24 cellular contexts compared by ENCODE assay signal in genomic region chr17:35053204-35053603, GRCh38. TPM values are rescaled to one million over a fixed set of nuclear protein-coding genes. Genes with fewer than 3 reads are reported as not detected.
A peak's percentile ranks its signal among the peaks of the same experiment; 100 is the strongest.
DNase-seq lines count a peak whose midpoint lies in the region; ATAC-seq, FAIRE-seq and TF ChIP-seq lines count a peak whose summit lies in the region.
"Had no signal": no experiment of that assay in that cellular context is flagged by ENCODE, and none has a peak within 500 bp of the region (broad histone marks: within the 10 kb centered on the region; RNA-seq: fewer than 3 reads in every experiment).

No MANE protein-coding gene starts in this region.

- H3K27me3 ChIP-seq in HL-60 (ENCODE audit: insufficient read depth, poor library complexity, severe bottlenecking) (no peaks in the 10 kb centered on the region), small intestine (ENCODE audit: control insufficient read depth in 2 of 2, insufficient read depth in 2 of 2, low read length in 2 of 2) (no peaks in the 10 kb centered on the region), psoas muscle (ENCODE audit: insufficient read depth in 3 of 3, low read length in 2 of 3) (no peaks in the 10 kb centered on the region)
- H3K27me3 ChIP-seq: adrenal gland, gastrocnemius medialis had no signal

- CTCF ChIA-PET in activated CD4-positive, alpha-beta T cell treated with anti-CD3 and anti-CD28 coated beads, Interleukin-2, amount 10 ng/mL, durations not matched to agents 7 days and 5 days (lab: Charles Lee): interaction anchor here (1.1 to 2.2 kb wide), 5 partner anchors 10 to 44 kb away, joined by 3 to 15 read pairs (median 4); partner anchors contain the start of gene RFFL

- peak overlapping the region; percentile 33 for H3K27ac Mint-ChIP-seq in activated CD4-positive, alpha-beta T cell treated with anti-CD3 and anti-CD28 coated beads, Interleukin-2, amount 10 ng/mL, durations not matched to agents 7 days and 5 days

- H3K27ac ChIP-seq in HL-60 (replicated peaks) (peak overlapping the region; percentile 87), cingulate gyrus (ENCODE audit: low read depth, low read length) (peak overlapping the region; percentile 74), small intestine (ENCODE audit: low read depth in 1 of 2, low read length in 1 of 2) (peak overlapping the region; percentile 32 to 34), psoas muscle (no peak overlapping the region)
- H3K27ac ChIP-seq: A549, adrenal gland, C4-2B, KMS-11 had no signal

- H3K36me3 ChIP-seq in small intestine (ENCODE audit: control insufficient read depth in 2 of 2, insufficient read depth in 2 of 2, low read length in 2 of 2) (no peaks in the 10 kb centered on the region), psoas muscle (ENCODE audit: insufficient read depth in 1 of 2, low read depth in 1 of 2) (no peaks in the 10 kb centered on the region)
- H3K36me3 ChIP-seq: adrenal gland, gastrocnemius medialis, prostate gland had no signal

- peaks cover 67% of the 10 kb centered on the region for H3K4me1 Mint-ChIP-seq in activated CD4-positive, alpha-beta T cell treated with anti-CD3 and anti-CD28 coated beads, Interleukin-2, amount 10 ng/mL, durations not matched to agents 7 days and 5 days

- peaks cover 46% of the 10 kb centered on the region for H3K36me3 Mint-ChIP-seq in activated CD4-positive, alpha-beta T cell treated with anti-CD3 and anti-CD28 coated beads, Interleukin-2, amount 10 ng/mL, durations not matched to agents 7 days and 5 days (ENCODE audit: low read depth)

- H3K9me3 Mint-ChIP-seq in activated CD4-positive, alpha-beta T cell treated with anti-CD3 and anti-CD28 coated beads, Interleukin-2, amount 10 ng/mL, durations not matched to agents 7 days and 5 days: no peaks in the 10 kb centered on the region
- H3K9me3 Mint-ChIP-seq: activated CD4-positive, alpha-beta T cell treated with anti-CD3 and anti-CD28 coated beads, Interleukin-2, amount 10 ng/mL, durations not matched to agents 24 days and 14 days; neural crest cell had no signal

- peaks cover 5 to 23% of the 10 kb centered on the region in 2 donors for H3K4me1 ChIP-seq in small intestine (ENCODE audit: control insufficient read depth in 2 of 2, insufficient read depth in 1 of 2, low read depth in 1 of 2, low read length in 1 of 2)
- H3K4me1 ChIP-seq in psoas muscle: peaks cover 23% of the 10 kb centered on the region

- TF ChIP-seq CTCF in HL-60 (IDR thresholded peaks at IDR 0.05; ENCODE audit: insufficient read depth, low read length): no peak
- no peak for TF ChIP-seq CTCF in psoas muscle (IDR thresholded peaks at IDR 0.05)

- POLR2A ChIA-PET in activated CD4-positive, alpha-beta T cell treated with anti-CD3 and anti-CD28 coated beads, Interleukin-2, amount 10 ng/mL, durations not matched to agents 7 days and 5 days (lab: Charles Lee): no interaction called here

- no peak for ATAC-seq in psoas muscle
- ATAC-seq: gastrocnemius medialis, HCT116 had no signal

- H3K4me3 ChIP-seq in HL-60 (replicated peaks; ENCODE audit: insufficient read depth, low read length): no peak overlapping the region
- no peak overlapping the region for H3K4me3 ChIP-seq in small intestine (ENCODE audit: low read depth in 1 of 2, low read length in 2 of 2)
- H3K4me3 ChIP-seq in psoas muscle: no peak overlapping the region
- H3K4me3 ChIP-seq: A549, adrenal gland, gastrocnemius medialis, prostate gland, skin epidermis had no signal

- H3K27me3 Mint-ChIP-seq in activated CD4-positive, alpha-beta T cell treated with anti-CD3 and anti-CD28 coated beads, Interleukin-2, amount 10 ng/mL, durations not matched to agents 7 days and 5 days: no peaks in the 10 kb centered on the region
- H3K27me3 Mint-ChIP-seq: activated CD4-positive, alpha-beta T cell treated with anti-CD3 and anti-CD28 coated beads, Interleukin-2, amount 10 ng/mL, durations not matched to agents 24 days and 14 days had no signal

- no peak overlapping the region for H3K4me3 Mint-ChIP-seq in activated CD4-positive, alpha-beta T cell treated with anti-CD3 and anti-CD28 coated beads, Interleukin-2, amount 10 ng/mL, durations not matched to agents 7 days and 5 days
- H3K4me3 Mint-ChIP-seq: neural crest cell had no signal

- intact Hi-C loops in psoas muscle (cut with DNase I): no loop called here

- FAIRE-seq in small intestine (lab: Jason Lieb, UNC): no peak
- FAIRE-seq: TTC549 had no signal

- no peak for DNase-seq in activated CD4-positive, alpha-beta T cell treated with anti-CD3 and anti-CD28 coated beads, Interleukin-2, amount 10 ng/mL, durations not matched to agents 7 days and 5 days
- DNase-seq in activated CD4-positive, alpha-beta T cell treated with anti-CD3 and anti-CD28 coated beads, Interleukin-2, amount 50 U/mL, for 4 hours: no peak
- DNase-seq in HL-60 (ENCODE audit: low read depth in 1 of 2, low spot score in 1 of 2) (no peak), small intestine (no peak), psoas muscle (no peak), HK-2 (ENCODE audit: unreplicated experiment) (no peak)
- no peak for DNase-seq in stimulated activated naive CD4-positive, alpha-beta T cell treated with Interleukin-2 at 50 U/mL for 16 hours (lab: John Stamatoyannopoulos, UW)
- DNase-seq: activated CD4-positive, alpha-beta T cell treated with anti-CD3 and anti-CD28 coated beads, Interleukin-2, amount 10 ng/mL, durations not matched to agents 24 days and 14 days; activated T-cell treated with anti-CD3 and anti-CD28 coated beads, Interleukin-2, amount 50 U/mL, for 48 hours; adrenal gland; gastrocnemius medialis; mesendoderm; NCI-H187 treated with DMSO at 0.1 percent for 48 hours; NK-92 treated with Interleukin-12 subunit alpha and Interleukin-12 subunit beta, amount 100 ng/mL, for 24 hours; stimulated activated CD4-positive, alpha-beta T cell treated with anti-CD3 and anti-CD28 coated beads, Interleukin-4, amount 100 ng/mL, for 4 hours had no signal

- H3K9me3 ChIP-seq in small intestine (ENCODE audit: control insufficient read depth, low read depth) (no peaks in the 10 kb centered on the region), psoas muscle (no peaks in the 10 kb centered on the region)
- H3K9me3 ChIP-seq: A549, adrenal gland, gastrocnemius medialis, prostate gland had no signal

- 81 to 91% (median 91%) methylated on average over 1 of the region's 1 CpG for whole genome bisulfite sequencing in small intestine, 3 donors
- 72 to 84% (median 83%) methylated on average over 1 of the region's 1 CpG for WGBS in psoas muscle, 3 donors

RNA-seq across cellular contexts. Expression of gene RFFL, which starts 10.3 kb away (rescaled TPM):
- 10 to 100 TPM; 36.0 to 40.1 TPM for total RNA-seq in activated CD4-positive, alpha-beta T cell treated with anti-CD3 and anti-CD28 coated beads, Interleukin-2, amount 10 ng/mL, durations not matched to agents 7 days and 5 days
- 10 to 100 TPM in 2 of 3 donors, 1 to 10 TPM in 1; 10.0 to 18.5 (median 15.2) TPM for polyA plus RNA-seq in small intestine
- total RNA-seq in psoas muscle: 10 to 100 TPM; 23.6 to 39.5 (median 31.1) TPM
- 10 to 100 TPM in 1 of 3 donors, 1 to 10 TPM in 2; 7.0 to 19.1 (median 8.6) TPM for polyA plus RNA-seq in psoas muscle
